8 cellular contexts compared by ENCODE assay signal in the genomic region with DNA sequence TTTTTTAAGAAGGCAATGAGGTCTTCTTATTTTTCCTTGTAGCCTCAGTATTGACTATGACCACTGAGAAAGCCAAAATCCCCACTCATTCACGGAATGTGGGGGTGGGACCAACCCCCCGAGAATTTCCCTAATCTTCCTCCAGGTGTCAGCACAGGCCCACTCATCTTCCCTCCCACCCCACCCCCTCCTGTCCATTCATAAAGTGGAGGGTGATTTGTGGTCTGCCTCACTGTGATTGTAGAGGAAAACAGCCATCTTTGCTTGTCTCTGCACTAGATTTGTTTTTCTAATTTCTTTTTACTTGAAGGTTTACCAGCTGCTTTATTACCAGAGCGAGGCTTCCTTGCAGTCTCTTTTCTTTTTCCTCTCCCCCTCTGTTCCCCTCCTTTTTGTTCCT.
DNase-seq lines count a peak whose midpoint lies in the region; ATAC-seq and TF ChIP-seq lines count a peak whose summit lies in the region.

No MANE protein-coding gene starts in this region.

- no peaks in the 10 kb centered on the region for H3K9me2 ChIP-seq in Loucy (replicated peaks; ENCODE audit: low read depth, low read length)

- H3K9me3 ChIP-seq in Loucy (ENCODE audit: insufficient read depth, low read depth, low read length), result no peaks in the 10 kb centered on the region
- no peaks in the 10 kb centered on the region for H3K9me3 ChIP-seq in endodermal cell (ENCODE audit: control insufficient read depth, low read length)

- no peaks in the 10 kb centered on the region for H3F3A ChIP-seq in Loucy (ENCODE audit: low read depth)

- H3K36me3 ChIP-seq in Loucy (ENCODE audit: insufficient read depth, low read length) (no peaks in the 10 kb centered on the region), endodermal cell (ENCODE audit: control insufficient read depth, insufficient read depth, low read length) (no peaks in the 10 kb centered on the region)

- H3K27ac Mint-ChIP-seq in endodermal cell (no peak overlapping the region), neural crest cell (ENCODE audit: unreplicated experiment) (peak overlapping the region; percentile 96)

- no peak overlapping the region for H2AFZ ChIP-seq in Loucy (ENCODE audit: low read length)

- H4K20me1 ChIP-seq in Loucy (ENCODE audit: insufficient read depth, low read length, poor library complexity, severe bottlenecking), result no peaks in the 10 kb centered on the region

- H3K27me3 Mint-ChIP-seq in endodermal cell (ENCODE audit: insufficient read depth) (no peaks in the 10 kb centered on the region), neural crest cell (ENCODE audit: low read depth) (no peaks in the 10 kb centered on the region)

- H3K4me1 Mint-ChIP-seq in endodermal cell (peaks cover 25% of the 10 kb centered on the region), neural crest cell (peaks cover 45% of the 10 kb centered on the region)

- 11 to 21% methylated on average over 1 to 3 of the region's 3 CpGs for WGBS in endodermal cell (ENCODE audit: insufficient coverage in 1 of 2, insufficient read length in 1 of 2), 2 experiments

- H3K27me3 ChIP-seq in Loucy (ENCODE audit: insufficient read depth, low read length, poor library complexity, severe bottlenecking), result peaks cover 16% of the 10 kb centered on the region
- no peaks in the 10 kb centered on the region for H3K27me3 ChIP-seq in endodermal cell (ENCODE audit: control insufficient read depth, insufficient read depth, low read length, poor library complexity, severe bottlenecking)

- ATAC-seq in activated CD4-positive, CD25-positive, alpha-beta regulatory T cell treated with anti-CD3 and anti-CD28 coated beads, Interleukin-2, amount 50 U/mL, for 24 hours, result peak; percentile 32 to 45
- no peak for ATAC-seq in GM21360 (IDR thresholded peaks at IDR 0.05; ENCODE audit: unreplicated experiment)

- H3K4me1 ChIP-seq in Loucy (ENCODE audit: insufficient read depth, low read length, poor library complexity, severe bottlenecking) (peaks cover 29% of the 10 kb centered on the region), endodermal cell (ENCODE audit: control insufficient read depth, insufficient read depth, low read length) (no peaks in the 10 kb centered on the region)

- H3K4me2 ChIP-seq in Loucy (ENCODE audit: low read depth, low read length, poor library complexity, severe bottlenecking), result peak overlapping the region; percentile 75

- H3K4me3 Mint-ChIP-seq in endodermal cell (no peak overlapping the region), neural crest cell (peak overlapping the region; percentile 50)

- H3K79me2 ChIP-seq in Loucy (ENCODE audit: insufficient read depth, low read length), result no peaks in the 10 kb centered on the region

- H3K4me3 ChIP-seq in GM12875 (ENCODE audit: low read depth, low read length) (no peak overlapping the region), Loucy (ENCODE audit: low read length, poor library complexity, severe bottlenecking) (peak overlapping the region; percentile 59), endodermal cell (ENCODE audit: low read length) (no peak overlapping the region)

- H3K27ac ChIP-seq in 22Rv1, result no peak overlapping the region
- H3K27ac ChIP-seq in endodermal cell (ENCODE audit: low read depth, low read length), result peak overlapping the region; percentile 18

- H3K9ac ChIP-seq in Loucy (ENCODE audit: low read depth, low read length, poor library complexity, severe bottlenecking), result no peak overlapping the region
- no peak overlapping the region for H3K9ac ChIP-seq in endodermal cell (ENCODE audit: extremely low read depth, low read length, poor library complexity, severe bottlenecking)

- peak; percentile 56 for TF ChIP-seq CTCF in 22Rv1 (IDR thresholded peaks at IDR 0.05)
- peak; percentile 59; the same call in 1 of the 2 replicates for TF ChIP-seq CTCF in GM12875 (IDR thresholded peaks at IDR 0.05; ENCODE audit: borderline replicate concordance, insufficient read depth, low read depth, low read length)
- peak; percentile 61 for TF ChIP-seq CTCF in Loucy (conservative IDR thresholded peaks at IDR 0.05; ENCODE audit: low read length)
- peak; percentile 91 for TF ChIP-seq CTCF in endodermal cell (conservative IDR thresholded peaks at IDR 0.05)
- TF ChIP-seq CTCF in neural crest cell (conservative IDR thresholded peaks at IDR 0.05), result peak; percentile 86

- DNase-seq in endodermal cell (peak; percentile 80), neural crest cell (ENCODE audit: low read depth, low spot score) (peak; percentile 36), HCEC 1CT (no peak)

- no peaks in the 10 kb centered on the region for H3K9me3 Mint-ChIP-seq in endodermal cell
- no peaks in the 10 kb centered on the region for H3K9me3 Mint-ChIP-seq in neural crest cell

- H3K36me3 Mint-ChIP-seq in endodermal cell (ENCODE audit: low read depth) (no peaks in the 10 kb centered on the region), neural crest cell (ENCODE audit: low read depth) (no peaks in the 10 kb centered on the region)
